ENCODE assay signal across 13 cellular contexts in genomic region chr11:46410021-46410420, GRCh38. TPM values are rescaled to one million over a fixed set of nuclear protein-coding genes. Genes with fewer than 3 reads are reported as not detected.
DNase-seq lines count a peak whose midpoint lies in the region; ATAC-seq, FAIRE-seq and TF ChIP-seq lines count a peak whose summit lies in the region.
"Had no signal": no experiment of that assay in that cellular context is flagged by ENCODE, and none has a peak within 500 bp of the region (broad histone marks: within the 10 kb centered on the region; RNA-seq: fewer than 3 reads in every experiment).

No MANE protein-coding gene starts in this region.

- H3K9ac ChIP-seq in HepG2 (ENCODE audit: insufficient read depth, low read depth, low read length) = no peak overlapping the region

- POLR2A ChIA-PET in HepG2 (lab: Yijun Ruan, JAX) = no interaction called here
- POLR2A ChIA-PET in Panc1 (lab: Charles Lee) = no interaction called here

- H3K4me1 ChIP-seq in HepG2 (ENCODE audit: insufficient read depth, low read length) (peaks cover 16% of the 10 kb centered on the region), right lobe of liver (no peaks in the 10 kb centered on the region), Panc1 (ENCODE audit: control insufficient read depth, insufficient read depth, low read length) (peaks cover 2% of the 10 kb centered on the region; the same call in 1 of the 2 replicates)

- 98% methylated on average over 5 of the region's 5 CpGs for WGBS in HepG2 (ENCODE audit: low lambda C conversion rate)
- WGBS in right lobe of liver (ENCODE audit: insufficient coverage, low coverage, low lambda C conversion rate, missing lambda C conversion rate) = 85% methylated on average over 4 of the region's 5 CpGs

- H3K4me3 ChIP-seq in HepG2 (replicated peaks in 1 of 3; ENCODE audit: insufficient read depth in 1 of 3, low read depth in 2 of 3, low read length in 3 of 3) (no peak overlapping the region), right lobe of liver (no peak overlapping the region), Panc1 (ENCODE audit: low read depth in 2 of 2, low read length in 2 of 2) (no peak overlapping the region), fibroblast of mammary gland (ENCODE audit: control insufficient read depth, low read depth, low read length) (no peak overlapping the region)
- H3K4me3 ChIP-seq: hepatocyte, skin epidermis had no signal

- no peak overlapping the region for H2AFZ ChIP-seq in HepG2 (ENCODE audit: low read length)
- H2AFZ ChIP-seq: hepatocyte had no signal

- no peak for DNase-seq in HepG2 (ENCODE audit: low spot score)
- no peak for DNase-seq in right lobe of liver
- DNase-seq in Panc1 (ENCODE audit: low read depth, low spot score) = no peak
- DNase-seq in fibroblast of mammary gland (ENCODE audit: low read depth) = peak; percentile 14
- DNase-seq in NK-92 (lab: John Stamatoyannopoulos, UW; ENCODE audit: unreplicated experiment) = no peak
- DNase-seq: activated CD4-positive, alpha-beta T cell treated with anti-CD3 and anti-CD28 coated beads for 4 hours; cortex of kidney; GF-D8 had no signal

- no peak for TF ChIP-seq POLR2A in HepG2 (IDR thresholded peaks at IDR 0.05; ENCODE audit: insufficient read depth in 1 of 2, low read depth in 2 of 2, low read length in 2 of 2)
- no peak for TF ChIP-seq POLR2A in right lobe of liver (IDR thresholded peaks at IDR 0.05)

- intact Hi-C loops in HepG2 (cut with micrococcal nuclease; ENCODE audit: unreplicated experiment) (no loop called here), right lobe of liver (cut with DNase I) (no loop called here), Panc1 (cut with micrococcal nuclease; ENCODE audit: unreplicated experiment) (loop anchor here (10.0 kb wide), 1 partner anchor 65 kb away; no protein-coding TSS in a partner anchor)

- TF ChIP-seq CTCF in HepG2 (CRISPR knock-in tag; IDR thresholded peaks at IDR 0.05) (0 out of 2 replicates have a peak, but pooled peaks have one; percentile 19), right lobe of liver (IDR thresholded peaks at IDR 0.05) (no peak), Panc1 (IDR thresholded peaks at IDR 0.05) (no peak; the same call in 1 of the 2 replicates), fibroblast of mammary gland (conservative IDR thresholded peaks at IDR 0.05; ENCODE audit: control insufficient read depth, insufficient read depth, low read depth, low read length) (peak; percentile 29)

- in situ Hi-C loops in HepG2 (cut with HindIII; ENCODE audit: extremely low pct_ligation_motif_present, low pct_unique_long_range_greater_than_20kb) = no loop called here
- in situ Hi-C loops in Panc1 (cut with HindIII; ENCODE audit: low pct_unique_long_range_greater_than_20kb, low sequenced_read_pairs) = no loop called here

- no peak for FAIRE-seq in HepG2 (lab: Jason Lieb, UNC)

- H3K79me2 ChIP-seq in HepG2 (ENCODE audit: insufficient read depth, low read length) = no peaks in the 10 kb centered on the region
- H3K79me2 ChIP-seq: hepatocyte had no signal

- no peaks in the 10 kb centered on the region for H3K9me3 ChIP-seq in HepG2 (ENCODE audit: low read length)
- H3K9me3 ChIP-seq in right lobe of liver = no peaks in the 10 kb centered on the region
- no peaks in the 10 kb centered on the region for H3K9me3 ChIP-seq in Panc1 (ENCODE audit: control insufficient read depth, insufficient read depth, low read depth, low read length)

- CTCF ChIA-PET in HepG2 (lab: Yijun Ruan, JAX; ENCODE audit: low intra/inter-chr PET ratio, low total read pairs) = no interaction called here
- CTCF ChIA-PET in Panc1 (lab: Charles Lee) = no interaction called here

- no peak for TF ChIP-seq RAD21 in HepG2 (CRISPR knock-in tag; IDR thresholded peaks at IDR 0.05)

- no TSS peak for BruUV-seq in HepG2 (replicated peaks; lab: Mats Ljungman, UMichigan)
- no TSS peak for BruUV-seq in Panc1 (replicated peaks; lab: Mats Ljungman, UMichigan)

- no peak overlapping the region for H3K27ac ChIP-seq in HepG2 (ENCODE audit: extremely low read length, insufficient read depth, low read length)
- no peak overlapping the region for H3K27ac ChIP-seq in right lobe of liver
- H3K27ac ChIP-seq in Panc1 (ENCODE audit: low read length) = no peak overlapping the region
- H3K27ac ChIP-seq: hepatocyte, skin epidermis had no signal

- H4K20me1 ChIP-seq in HepG2 (ENCODE audit: insufficient read depth, low read length) = 0 out of 2 replicates have a peak, but pooled peaks cover 6% of the 10 kb centered on the region

- ATAC-seq in HepG2 = no peak
- no peak for ATAC-seq in right lobe of liver
- peak; percentile 36; the same call in 1 of the 2 replicates for ATAC-seq in Panc1
- no peak for ATAC-seq in HG03442 (IDR thresholded peaks at IDR 0.05; ENCODE audit: unreplicated experiment)
- ATAC-seq in GM21529 (IDR thresholded peaks at IDR 0.05; ENCODE audit: unreplicated experiment) = no peak
- no peak for ATAC-seq in HG03439 (IDR thresholded peaks at IDR 0.05; ENCODE audit: unreplicated experiment)

- H3K36me3 ChIP-seq in HepG2 (replicated peaks in 1 of 2; ENCODE audit: control insufficient read depth in 1 of 2, insufficient read depth in 2 of 2, low read length in 2 of 2) (peaks cover 44 to 71% of the 10 kb centered on the region in 2 experiments), right lobe of liver (peaks cover 0 to 27% (median 16%) of the 10 kb centered on the region in 4 donors), Panc1 (ENCODE audit: control insufficient read depth, insufficient read depth, low read length) (peaks cover 8% of the 10 kb centered on the region)

- TF ChIP-seq EP300 in HepG2 (IDR thresholded peaks at IDR 0.05; ENCODE audit: low read depth in 2 of 2, low read length in 2 of 2) = no peak
- no peak for TF ChIP-seq EP300 in HepG2 (CRISPR knock-in tag; IDR thresholded peaks at IDR 0.05; ENCODE audit: borderline replicate concordance)

- H3K27me3 ChIP-seq in HepG2 (ENCODE audit: control insufficient read depth in 1 of 2, insufficient read depth in 2 of 2, low read length in 2 of 2) (no peaks in the 10 kb centered on the region), right lobe of liver (no peaks in the 10 kb centered on the region), Panc1 (ENCODE audit: control insufficient read depth, insufficient read depth, low read length) (no peaks in the 10 kb centered on the region)
- H3K27me3 ChIP-seq: hepatocyte had no signal

- no peak overlapping the region for H3K4me2 ChIP-seq in HepG2 (ENCODE audit: low read depth, low read length)
- H3K4me2 ChIP-seq: hepatocyte had no signal

RNA-seq across cellular contexts. Expression of gene CHRM4, which starts 18.4 kb away (rescaled TPM):
- total RNA-seq in HepG2 (2016; rRNA removed; fragmentation: Illumina TruSeq; extraction: Trizol) (0.13 TPM in 1 of 2 replicates, not detected in the other), right lobe of liver (not detected), Panc1 (2021; ENCODE audit: unreplicated experiment) (3.1 TPM)
- total RNA-seq in HepG2 (2016; cell fraction: cytosol; rRNA removed; fragmentation: Illumina TruSeq; extraction: Trizol; ENCODE audit: low read depth) = not detected in 2 replicates
- 0.11 TPM in 1 of 2 replicates, not detected in the other for total RNA-seq in HepG2 (2016; cell fraction: insoluble cytoplasmic fraction; rRNA removed; fragmentation: Illumina TruSeq; extraction: Trizol)
- 0.15 TPM in 1 of 2 replicates, not detected in the other for total RNA-seq in HepG2 (2016; cell fraction: membrane; rRNA removed; fragmentation: Illumina TruSeq; extraction: Trizol)
- total RNA-seq in HepG2 (2016; cell fraction: nucleus; rRNA removed; fragmentation: Illumina TruSeq; extraction: Trizol) = 0.25 TPM in 1 of 2 replicates, not detected in the other
- polyA plus RNA-seq in HepG2 (2011; rRNA removed) = 0.21 and 0.22 TPM in 2 replicates
- polyA plus RNA-seq in HepG2 (2011; cell fraction: cytosol; rRNA removed) = 0.12 and 0.19 TPM in 2 replicates
- 0.43 and 0.85 TPM in 2 replicates for polyA plus RNA-seq in HepG2 (2011; cell fraction: nucleus; rRNA removed)
- polyA plus RNA-seq in HepG2 (2012) = 0.27 TPM in 1 of 2 replicates, not detected in the other
- 0.08 TPM in 1 of 2 replicates, not detected in the other for polyA plus RNA-seq in HepG2 (2016; cell fraction: cytosol; fragmentation: Illumina TruSeq; extraction: Trizol; ENCODE audit: low read depth)
- polyA plus RNA-seq in HepG2 (2016; cell fraction: insoluble cytoplasmic fraction; fragmentation: Illumina TruSeq; extraction: Trizol; ENCODE audit: low read depth) = 0.15 TPM in 1 of 2 replicates, not detected in the other
- 0.21 TPM in 1 of 2 replicates, not detected in the other for polyA plus RNA-seq in HepG2 (2016; cell fraction: membrane; fragmentation: Illumina TruSeq; extraction: Trizol; ENCODE audit: low read depth)
- polyA plus RNA-seq in HepG2 (2016; cell fraction: nucleus; fragmentation: Illumina TruSeq; extraction: Trizol; ENCODE audit: insufficient read depth, low read depth) = 0.41 TPM in 1 of 2 replicates, not detected in the other
- polyA minus RNA-seq in HepG2 (2011; rRNA and poly(A)+ RNA removed; ENCODE audit: low replicate concordance) = 0.58 and 0.90 TPM in 2 replicates
- not detected in 2 replicates for polyA minus RNA-seq in HepG2 (2011; cell fraction: cytosol; rRNA and poly(A)+ RNA removed)
- 0.50 and 0.52 TPM in 2 replicates for polyA minus RNA-seq in HepG2 (2011; cell fraction: nucleus; rRNA and poly(A)+ RNA removed)
- 3.1 TPM for polyA plus RNA-seq in Panc1 (2012; ENCODE audit: insufficient read length)
- polyA plus RNA-seq: hepatocyte had no signal

RNA-seq across cellular contexts. Expression of gene MDK, which starts 28.6 kb away (rescaled TPM):
- 149 and 312 TPM in 2 replicates for total RNA-seq in HepG2 (2016; rRNA removed; fragmentation: Illumina TruSeq; extraction: Trizol)
- 310 and 356 TPM in 2 replicates for total RNA-seq in HepG2 (2016; cell fraction: cytosol; rRNA removed; fragmentation: Illumina TruSeq; extraction: Trizol; ENCODE audit: low read depth)
- total RNA-seq in HepG2 (2016; cell fraction: insoluble cytoplasmic fraction; rRNA removed; fragmentation: Illumina TruSeq; extraction: Trizol) = 138 and 308 TPM in 2 replicates
- 284 and 347 TPM in 2 replicates for total RNA-seq in HepG2 (2016; cell fraction: membrane; rRNA removed; fragmentation: Illumina TruSeq; extraction: Trizol)
- 197 and 254 TPM in 2 replicates for total RNA-seq in HepG2 (2016; cell fraction: nucleus; rRNA removed; fragmentation: Illumina TruSeq; extraction: Trizol)
- 355 and 407 TPM in 2 replicates for polyA plus RNA-seq in HepG2 (2011; rRNA removed)
- 510 and 850 TPM in 2 replicates for polyA plus RNA-seq in HepG2 (2011; cell fraction: cytosol; rRNA removed)
- polyA plus RNA-seq in HepG2 (2011; cell fraction: nucleus; rRNA removed) = 205 and 210 TPM in 2 replicates
- polyA plus RNA-seq in HepG2 (2012) = 127 and 170 TPM in 2 replicates
- polyA plus RNA-seq in HepG2 (2016; cell fraction: cytosol; fragmentation: Illumina TruSeq; extraction: Trizol; ENCODE audit: low read depth) = 699 and 772 TPM in 2 replicates
- 298 and 351 TPM in 2 replicates for polyA plus RNA-seq in HepG2 (2016; cell fraction: insoluble cytoplasmic fraction; fragmentation: Illumina TruSeq; extraction: Trizol; ENCODE audit: low read depth)
- 584 and 631 TPM in 2 replicates for polyA plus RNA-seq in HepG2 (2016; cell fraction: membrane; fragmentation: Illumina TruSeq; extraction: Trizol; ENCODE audit: low read depth)
- polyA plus RNA-seq in HepG2 (2016; cell fraction: nucleus; fragmentation: Illumina TruSeq; extraction: Trizol; ENCODE audit: insufficient read depth, low read depth) = 829 and 892 TPM in 2 replicates
- polyA minus RNA-seq in HepG2 (2011; rRNA and poly(A)+ RNA removed; ENCODE audit: low replicate concordance) = 1.3 and 126 TPM in 2 replicates
- polyA minus RNA-seq in HepG2 (2011; cell fraction: cytosol; rRNA and poly(A)+ RNA removed) = 66.8 and 86.0 TPM in 2 replicates
- 18.5 and 19.3 TPM in 2 replicates for polyA minus RNA-seq in HepG2 (2011; cell fraction: nucleus; rRNA and poly(A)+ RNA removed)
- total RNA-seq in right lobe of liver = 1 to 10 TPM in 5 of 6 experiments, under 1 TPM in 1; 0.35 to 6.4 (median 4.2) TPM
- total RNA-seq in Panc1 (2021; ENCODE audit: unreplicated experiment) = 252 TPM
- polyA plus RNA-seq in Panc1 (2012; ENCODE audit: insufficient read length) = 741 TPM

Comparison
In these comparisons a context has a peak if more than half of its experiments do, and no peak if none do; other contexts are left out.
1. CTCF ChIP-seq: peak in HepG2 (single experiment) and fibroblast of mammary gland (single experiment); none in right lobe of liver (0 of 4) and Panc1 (single experiment).
2. RNA of gene MDK, which starts 28.6 kb away (total RNA-seq): 138 to 356 TPM in HepG2 and 252 TPM in Panc1 (single experiment); 0.35 to 6.4 TPM in right lobe of liver; every median in the first group is over 10 times any median in the second.